In genomic region chr2:191555092-191555742, GRCh38 we compare ENCODE assay signal across 8 cellular contexts.
DNase-seq lines count a peak whose midpoint lies in the region; ATAC-seq and TF ChIP-seq lines count a peak whose summit lies in the region.

No MANE protein-coding gene starts in this region.

- H3K4me1 Mint-ChIP-seq in CD8-positive, alpha-beta memory T cell: peaks cover 3 to 4% (median 3%) of the 10 kb centered on the region in 3 donors
- H3K4me1 Mint-ChIP-seq in activated CD4-positive, alpha-beta T cell treated with anti-CD3 and anti-CD28 coated beads, Interleukin-2, amount 10 ng/mL, durations not matched to agents 24 days and 14 days: peaks cover 7% of the 10 kb centered on the region

- no peaks in the 10 kb centered on the region for H3K9me3 ChIP-seq in CD8-positive, alpha-beta memory T cell (ENCODE audit: low read length)

- peak; percentile 62 to 84 (median 68) for DNase-seq in CD8-positive, alpha-beta memory T cell
- DNase-seq in NCI-H526 (lab: John Stamatoyannopoulos, UW): peak; percentile 69 to 90
- DNase-seq in activated CD4-positive, alpha-beta T cell treated with anti-CD3 and anti-CD28 coated beads, Interleukin-2, amount 10 ng/mL, durations not matched to agents 24 days and 14 days: peak; percentile 94
- DNase-seq in dermis microvascular lymphatic vessel endothelial cell (ENCODE audit: low read depth in 2 of 2): peak; percentile 68 to 80
- peak; percentile 80 to 95 for DNase-seq in lower leg skin (ENCODE audit: low spot score in 2 of 2)
- peak; percentile 64 to 70 (median 69) for DNase-seq in stimulated activated CD4-positive, alpha-beta T cell treated with anti-CD3 and anti-CD28 coated beads, TNF-alpha, amount 100 ng/mL, for 48 hours (ENCODE audit: low read depth in 3 of 3)

- H3K4me3 ChIP-seq in CD8-positive, alpha-beta memory T cell (ENCODE audit: low read length): no peak overlapping the region
- H3K4me3 ChIP-seq in lower leg skin (ENCODE audit: low read depth, poor library complexity, severe bottlenecking): no peak overlapping the region

- CTCF ChIA-PET in CD8-positive, alpha-beta memory T cell (lab: Charles Lee): interaction anchor here (0.6 to 6.8 kb wide), 10 partner anchors 10 to 607 kb away, joined by 3 to 77 read pairs (median 4); no protein-coding TSS in a partner anchor

- H3K27me3 Mint-ChIP-seq in CD8-positive, alpha-beta memory T cell: peaks cover 7 to 37% of the 10 kb centered on the region in 2 donors
- H3K27me3 Mint-ChIP-seq in activated CD4-positive, alpha-beta T cell treated with anti-CD3 and anti-CD28 coated beads, Interleukin-2, amount 10 ng/mL, durations not matched to agents 24 days and 14 days: peaks cover 20% of the 10 kb centered on the region

- H3K36me3 Mint-ChIP-seq in CD8-positive, alpha-beta memory T cell: no peaks in the 10 kb centered on the region
- H3K36me3 Mint-ChIP-seq in activated CD4-positive, alpha-beta T cell treated with anti-CD3 and anti-CD28 coated beads, Interleukin-2, amount 10 ng/mL, durations not matched to agents 24 days and 14 days (ENCODE audit: low read depth): no peaks in the 10 kb centered on the region

- no peak for TF ChIP-seq POLR2A in lower leg skin (IDR thresholded peaks at IDR 0.05)

- H3K4me3 Mint-ChIP-seq in CD8-positive, alpha-beta memory T cell: no peak overlapping the region
- H3K4me3 Mint-ChIP-seq in activated CD4-positive, alpha-beta T cell treated with anti-CD3 and anti-CD28 coated beads, Interleukin-2, amount 10 ng/mL, durations not matched to agents 24 days and 14 days: no peak overlapping the region

- peak in 1 of 3 donors; percentile 43 for TF ChIP-seq CTCF in lower leg skin (IDR thresholded peaks at IDR 0.05)

- POLR2A ChIA-PET in CD8-positive, alpha-beta memory T cell (lab: Charles Lee): interaction anchor here (0.6 kb wide), 1 partner anchor 566 kb away, joined by 3 read pairs; no protein-coding TSS in a partner anchor

- no peaks in the 10 kb centered on the region for H3K27me3 ChIP-seq in CD8-positive, alpha-beta memory T cell (ENCODE audit: insufficient read depth, low read length, poor library complexity, severe bottlenecking)

- H3K4me1 ChIP-seq in CD8-positive, alpha-beta memory T cell (ENCODE audit: insufficient read depth, low read length): peaks cover 3% of the 10 kb centered on the region

- no peak overlapping the region for H3K27ac Mint-ChIP-seq in CD8-positive, alpha-beta memory T cell
- H3K27ac Mint-ChIP-seq in activated CD4-positive, alpha-beta T cell treated with anti-CD3 and anti-CD28 coated beads, Interleukin-2, amount 10 ng/mL, durations not matched to agents 24 days and 14 days: no peak overlapping the region

- intact Hi-C loops in activated CD4-positive, alpha-beta T cell treated with anti-CD3 and anti-CD28 coated beads, Interleukin-2, amount 10 ng/mL, durations not matched to agents 24 days and 14 days (cut with micrococcal nuclease): loop anchor here (1.0 kb wide), 1 partner anchor 607 kb away; no protein-coding TSS in a partner anchor
- intact Hi-C loops in lower leg skin (cut with DNase I; ENCODE audit: low total_unique reads): no loop called here

- no peak overlapping the region for H3K27ac ChIP-seq in CD8-positive, alpha-beta memory T cell (ENCODE audit: low read depth, low read length)

- no peaks in the 10 kb centered on the region for H3K9me3 Mint-ChIP-seq in CD8-positive, alpha-beta memory T cell
- H3K9me3 Mint-ChIP-seq in activated CD4-positive, alpha-beta T cell treated with anti-CD3 and anti-CD28 coated beads, Interleukin-2, amount 10 ng/mL, durations not matched to agents 24 days and 14 days: no peaks in the 10 kb centered on the region

- H3K36me3 ChIP-seq in CD8-positive, alpha-beta memory T cell (ENCODE audit: insufficient read depth, low read length): no peaks in the 10 kb centered on the region

- ATAC-seq in GM19397 (IDR thresholded peaks at IDR 0.05; ENCODE audit: unreplicated experiment) (peak; percentile 95), HG03457 (IDR thresholded peaks at IDR 0.05; ENCODE audit: unreplicated experiment) (peak; percentile 91)

- WGBS in lower leg skin, 2 donors: 2 to 3% methylated on average over 10 of the region's 10 CpGs
